In genomic region chr11:111148116-111148515, GRCh38 we compare ENCODE assay signal across 19 cellular contexts.
"Had no signal": no experiment of that assay in that cellular context is flagged by ENCODE, and none has a peak within 500 bp of the region (broad histone marks: within the 10 kb centered on the region; RNA-seq: fewer than 3 reads in every experiment).

No MANE protein-coding gene starts in this region.

- ATAC-seq: body of pancreas; stimulated activated memory B cell treated with anti-CD40 and anti-IgM and Interleukin-4, amounts not matched to agents 10 μg/mL and 1 μg/mL and 100 μg/mL, for 72 hours; T-cell had no signal

- H3K27ac Mint-ChIP-seq: dendritic cell treated with granulocyte-macrophage colony-stimulating factor and Interleukin-4, amounts not matched to agents 40 ng/mL and 50 ng/mL, for 4 days; nephron; stimulated activated memory B cell treated with anti-CD40 and anti-IgM and Interleukin-4, amounts not matched to agents 10 μg/mL and 1 μg/mL and 100 μg/mL, for 72 hours; T-cell had no signal

- H3K36me3 Mint-ChIP-seq: stimulated activated memory B cell treated with anti-CD40 and anti-IgM and Interleukin-4, amounts not matched to agents 10 μg/mL and 1 μg/mL and 100 μg/mL, for 72 hours; T-cell had no signal

- H3K4me1 ChIP-seq: body of pancreas, thyroid gland had no signal

- H3K4me3 ChIP-seq: body of pancreas, thyroid gland, vagina had no signal

- H3K27me3 Mint-ChIP-seq: dendritic cell treated with granulocyte-macrophage colony-stimulating factor and Interleukin-4, amounts not matched to agents 40 ng/mL and 50 ng/mL, for 4 days; stimulated activated memory B cell treated with anti-CD40 and anti-IgM and Interleukin-4, amounts not matched to agents 10 μg/mL and 1 μg/mL and 100 μg/mL, for 72 hours had no signal

- H3K27me3 ChIP-seq: body of pancreas, thyroid gland, vagina had no signal

- H3K9me3 Mint-ChIP-seq: central memory CD8-positive, alpha-beta T cell; dendritic cell treated with granulocyte-macrophage colony-stimulating factor and Interleukin-4, amounts not matched to agents 40 ng/mL and 50 ng/mL, for 4 days; nephron; stimulated activated memory B cell treated with anti-CD40 and anti-IgM and Interleukin-4, amounts not matched to agents 10 μg/mL and 1 μg/mL and 100 μg/mL, for 72 hours; T-cell had no signal

- DNase-seq: activated CD4-positive, alpha-beta T cell treated with anti-CD3 and anti-CD28 coated beads, Interleukin-2, amount 50 U/mL, for 4 hours; activated CD4-positive, CD25-positive, alpha-beta regulatory T cell treated with anti-CD3 and anti-CD28 coated beads, Interleukin-2, amount 50 U/mL, for 72 hours; activated naive CD4-positive, alpha-beta T cell treated with anti-CD3 and anti-CD28 coated beads, Interleukin-2, amount 50 U/mL, for 16 hours; activated T-cell treated with anti-CD3 and anti-CD28 coated beads, Interleukin-2, amount 50 U/mL, for 1 hour; amniotic stem cell; body of pancreas; effector memory CD4-positive, alpha-beta T cell; foreskin melanocyte; nucleus accumbens; stimulated activated CD4-positive, alpha-beta T cell treated with anti-CD3 and anti-CD28 coated beads, Interleukin-2, amount 100 ng/mL, for 48 hours; T-cell; T1000 had no signal

- H3K4me1 Mint-ChIP-seq: central memory CD8-positive, alpha-beta T cell; nephron; stimulated activated memory B cell treated with anti-CD40 and anti-IgM and Interleukin-4, amounts not matched to agents 10 μg/mL and 1 μg/mL and 100 μg/mL, for 72 hours; T-cell had no signal

- H3K4me3 Mint-ChIP-seq: central memory CD8-positive, alpha-beta T cell; dendritic cell treated with granulocyte-macrophage colony-stimulating factor and Interleukin-4, amounts not matched to agents 40 ng/mL and 50 ng/mL, for 4 days; nephron; stimulated activated memory B cell treated with anti-CD40 and anti-IgM and Interleukin-4, amounts not matched to agents 10 μg/mL and 1 μg/mL and 100 μg/mL, for 72 hours; T-cell had no signal

- H3K27ac ChIP-seq: body of pancreas, epithelial cell of prostate, thyroid gland, vagina had no signal

- H3K9me3 ChIP-seq: body of pancreas, thyroid gland, vagina had no signal

- H3K36me3 ChIP-seq: thyroid gland, vagina had no signal
